Comparison of ENCODE assay signal across 9 cellular contexts in the genomic region with DNA sequence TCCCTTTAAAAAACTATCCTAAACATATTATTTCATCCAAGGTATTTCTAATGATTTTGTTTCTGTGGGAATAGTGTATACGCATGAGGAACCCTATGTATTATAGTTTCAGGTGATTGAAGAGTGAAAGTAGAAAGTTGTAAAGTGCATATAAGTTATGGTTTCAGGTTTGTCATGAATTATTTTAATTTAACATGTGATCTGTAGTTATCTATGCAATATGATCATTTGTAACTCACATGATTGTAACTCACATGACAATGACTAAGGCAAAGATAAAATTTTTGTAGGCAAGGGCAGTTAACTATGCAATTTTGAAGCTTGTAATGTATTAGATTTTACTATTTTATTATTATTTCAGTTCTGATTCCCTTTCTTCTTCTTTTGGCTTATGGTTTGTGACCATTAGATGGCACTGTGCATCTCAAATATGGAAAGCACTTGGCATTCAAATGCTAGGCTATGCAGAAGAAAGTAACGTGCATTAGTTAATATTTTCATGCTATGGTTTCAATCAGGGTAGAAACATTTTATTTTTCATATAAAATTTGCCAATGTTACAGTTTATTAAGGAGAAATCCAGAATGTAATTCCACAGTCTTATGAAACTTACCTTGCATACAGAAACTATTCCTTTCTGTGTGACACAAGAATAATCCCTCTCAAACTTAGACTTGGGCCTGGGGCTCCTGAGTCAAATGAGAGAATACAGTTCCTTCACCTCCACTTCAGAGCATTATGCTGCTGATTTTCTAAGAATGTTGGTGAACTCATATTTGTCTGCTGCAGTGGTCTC. TPM values are rescaled to one million over a fixed set of nuclear protein-coding genes. Genes with fewer than 3 reads are reported as not detected.
A peak's percentile ranks its signal among the peaks of the same experiment; 100 is the strongest.
DNase-seq lines count a peak whose midpoint lies in the region; ATAC-seq, FAIRE-seq and TF ChIP-seq lines count a peak whose summit lies in the region.
"Had no signal": no experiment of that assay in that cellular context is flagged by ENCODE, and none has a peak within 500 bp of the region (broad histone marks: within the 10 kb centered on the region; RNA-seq: fewer than 3 reads in every experiment).

No MANE protein-coding gene starts in this region.

- H3K4me2 ChIP-seq in SU-DHL-6 (ENCODE audit: low read depth, low read length, poor library complexity, severe bottlenecking): no peak overlapping the region
- H3K4me2 ChIP-seq in smooth muscle cell: no peak overlapping the region

- WGBS in smooth muscle cell (ENCODE audit: low lambda C conversion rate): 48% methylated on average over 2 of the region's 2 CpGs

- H3K79me2 ChIP-seq in SU-DHL-6 (ENCODE audit: insufficient read depth, low read length) (no peaks in the 10 kb centered on the region), smooth muscle cell (ENCODE audit: low read depth) (no peaks in the 10 kb centered on the region)

- no peak overlapping the region for H2AFZ ChIP-seq in SU-DHL-6 (ENCODE audit: low read depth, low read length, severe bottlenecking)
- no peak overlapping the region for H2AFZ ChIP-seq in smooth muscle cell (ENCODE audit: low read depth)

- H3K9me3 ChIP-seq in SU-DHL-6 (ENCODE audit: insufficient read depth, low read length) (no peaks in the 10 kb centered on the region), smooth muscle cell (replicated peaks; ENCODE audit: low read depth) (no peaks in the 10 kb centered on the region)

- no peak overlapping the region for H3K27ac Mint-ChIP-seq in activated CD8-positive, alpha-beta memory T cell treated with anti-CD3 and anti-CD28 coated beads, Interleukin-2, amount 10 ng/mL, durations not matched to agents 7 days and 5 days
- H3K27ac Mint-ChIP-seq in activated T-helper 2 cell treated with anti-CD3 and anti-CD28 coated beads, Interferon-gamma antibody, Interleukin-2, Interleukin-4, amounts not matched to agents 10 μg/mL and 5 μg/mL and 100 μg/mL, durations not matched to agents 14 hours and 24 hours and 36 hours: no peak overlapping the region

- no peak for DNase-seq in activated CD8-positive, alpha-beta memory T cell treated with anti-CD3 and anti-CD28 coated beads, Interleukin-2, amount 10 ng/mL, durations not matched to agents 7 days and 5 days
- no peak for DNase-seq in activated CD8-positive, alpha-beta memory T cell treated with anti-CD3 and anti-CD28 coated beads, Interleukin-2, amount 50 U/mL, for 4 hours
- peak; percentile 81 for DNase-seq in HTR-8/SVneo (ENCODE audit: insufficient read length, low spot score)
- DNase-seq in fibroblast of the aortic adventitia (ENCODE audit: low read depth): peak; percentile 67
- no peak for DNase-seq in smooth muscle cell (lab: John Stamatoyannopoulos, UW; ENCODE audit: unreplicated experiment)
- no peak for DNase-seq in activated T-helper 2 cell treated with anti-CD3 and anti-CD28 coated beads, Interferon-gamma antibody, Interleukin-2, Interleukin-4, amounts not matched to agents 10 μg/mL and 5 μg/mL and 100 μg/mL, durations not matched to agents 14 hours and 24 hours and 36 hours (ENCODE audit: low spot score)
- DNase-seq in iPS-NIHi7 (ENCODE audit: extremely low spot score): no peak

- intact Hi-C loops in activated T-helper 2 cell treated with anti-CD3 and anti-CD28 coated beads, Interferon-gamma antibody, Interleukin-2, Interleukin-4, amounts not matched to agents 10 μg/mL and 5 μg/mL and 100 μg/mL, durations not matched to agents 14 hours and 24 hours and 36 hours (cut with micrococcal nuclease): loop anchor here (2.0 to 5.0 kb wide), 3 partner anchors 24 to 525 kb away; partner anchors contain the start of gene PRKCH

- H3K9me3 Mint-ChIP-seq in activated CD8-positive, alpha-beta memory T cell treated with anti-CD3 and anti-CD28 coated beads, Interleukin-2, amount 10 ng/mL, durations not matched to agents 7 days and 5 days (ENCODE audit: low read depth): no peaks in the 10 kb centered on the region
- no peaks in the 10 kb centered on the region for H3K9me3 Mint-ChIP-seq in activated T-helper 2 cell treated with anti-CD3 and anti-CD28 coated beads, Interferon-gamma antibody, Interleukin-2, Interleukin-4, amounts not matched to agents 10 μg/mL and 5 μg/mL and 100 μg/mL, durations not matched to agents 14 hours and 24 hours and 36 hours

- FAIRE-seq in HTR-8/SVneo (lab: Jason Lieb, UNC): no peak

- H3K9ac ChIP-seq in SU-DHL-6 (ENCODE audit: low read length): no peak overlapping the region
- H3K9ac ChIP-seq in smooth muscle cell (ENCODE audit: low read depth): no peak overlapping the region

- no peaks in the 10 kb centered on the region for H3K4me1 ChIP-seq in smooth muscle cell (ENCODE audit: low read depth)

- peak; percentile 67 for ATAC-seq in activated CD8-positive, alpha-beta memory T cell treated with anti-CD3 and anti-CD28 coated beads, Interleukin-2, amount 10 ng/mL, durations not matched to agents 7 days and 5 days

- H3K9me2 ChIP-seq in SU-DHL-6 (replicated peaks; ENCODE audit: insufficient read depth, low read length): no peaks in the 10 kb centered on the region

- TF ChIP-seq CTCF in SU-DHL-6 (IDR thresholded peaks at IDR 0.05; ENCODE audit: insufficient read depth, low read length, poor library complexity, severe bottlenecking) (peak; percentile 71), fibroblast of the aortic adventitia (IDR thresholded peaks at IDR 0.05; ENCODE audit: insufficient read depth, low read length) (peak; percentile 77), smooth muscle cell (IDR thresholded peaks at IDR 0.05; ENCODE audit: borderline replicate concordance, insufficient read depth, poor library complexity, severe bottlenecking) (peak; percentile 62)

- no peaks in the 10 kb centered on the region for H4K20me1 ChIP-seq in SU-DHL-6 (ENCODE audit: low read depth, low read length)
- H4K20me1 ChIP-seq in smooth muscle cell (ENCODE audit: low read depth): no peaks in the 10 kb centered on the region

- H3K4me3 ChIP-seq in SU-DHL-6 (ENCODE audit: insufficient read depth, low read length, poor library complexity, severe bottlenecking) (no peak overlapping the region), fibroblast of the aortic adventitia (ENCODE audit: low read depth, low read length) (no peak overlapping the region), smooth muscle cell (no peak overlapping the region)

- H3F3A ChIP-seq in SU-DHL-6 (ENCODE audit: insufficient read depth) (no peaks in the 10 kb centered on the region), smooth muscle cell (ENCODE audit: low read depth) (no peaks in the 10 kb centered on the region)

- CTCF ChIA-PET in activated CD8-positive, alpha-beta memory T cell treated with anti-CD3 and anti-CD28 coated beads, Interleukin-2, amount 10 ng/mL, durations not matched to agents 7 days and 5 days (lab: Charles Lee): interaction anchor here (0.7 to 4.3 kb wide), 17 partner anchors 8 to 541 kb away, joined by 3 to 22 read pairs (median 3); partner anchors contain the start of gene TMEM30B

- H3K27me3 ChIP-seq in SU-DHL-6 (ENCODE audit: low read length) (no peaks in the 10 kb centered on the region), smooth muscle cell (ENCODE audit: low read depth) (no peaks in the 10 kb centered on the region)

- H3K27ac ChIP-seq in SU-DHL-6 (ENCODE audit: low read depth, low read length) (no peak overlapping the region), smooth muscle cell (ENCODE audit: low read depth) (no peak overlapping the region)
- H3K27ac ChIP-seq: epithelial cell of prostate had no signal

- peaks cover 42% of the 10 kb centered on the region for H3K4me1 Mint-ChIP-seq in activated CD8-positive, alpha-beta memory T cell treated with anti-CD3 and anti-CD28 coated beads, Interleukin-2, amount 10 ng/mL, durations not matched to agents 7 days and 5 days
- peaks cover 36% of the 10 kb centered on the region for H3K4me1 Mint-ChIP-seq in activated T-helper 2 cell treated with anti-CD3 and anti-CD28 coated beads, Interferon-gamma antibody, Interleukin-2, Interleukin-4, amounts not matched to agents 10 μg/mL and 5 μg/mL and 100 μg/mL, durations not matched to agents 14 hours and 24 hours and 36 hours (ENCODE audit: low read depth)

- H3K36me3 Mint-ChIP-seq in activated CD8-positive, alpha-beta memory T cell treated with anti-CD3 and anti-CD28 coated beads, Interleukin-2, amount 10 ng/mL, durations not matched to agents 7 days and 5 days: peaks cover 3% of the 10 kb centered on the region
- peaks cover 4% of the 10 kb centered on the region for H3K36me3 Mint-ChIP-seq in activated T-helper 2 cell treated with anti-CD3 and anti-CD28 coated beads, Interferon-gamma antibody, Interleukin-2, Interleukin-4, amounts not matched to agents 10 μg/mL and 5 μg/mL and 100 μg/mL, durations not matched to agents 14 hours and 24 hours and 36 hours (ENCODE audit: low read depth)

- no peaks in the 10 kb centered on the region for H3K36me3 ChIP-seq in SU-DHL-6 (ENCODE audit: low read length)
- no peaks in the 10 kb centered on the region for H3K36me3 ChIP-seq in smooth muscle cell (ENCODE audit: low read depth)

- peak overlapping the region; percentile 27 for H3K4me3 Mint-ChIP-seq in activated CD8-positive, alpha-beta memory T cell treated with anti-CD3 and anti-CD28 coated beads, Interleukin-2, amount 10 ng/mL, durations not matched to agents 7 days and 5 days
- H3K4me3 Mint-ChIP-seq in activated T-helper 2 cell treated with anti-CD3 and anti-CD28 coated beads, Interferon-gamma antibody, Interleukin-2, Interleukin-4, amounts not matched to agents 10 μg/mL and 5 μg/mL and 100 μg/mL, durations not matched to agents 14 hours and 24 hours and 36 hours (ENCODE audit: low read depth): no peak overlapping the region

- H3K27me3 Mint-ChIP-seq in activated CD8-positive, alpha-beta memory T cell treated with anti-CD3 and anti-CD28 coated beads, Interleukin-2, amount 10 ng/mL, durations not matched to agents 7 days and 5 days: no peaks in the 10 kb centered on the region
- no peaks in the 10 kb centered on the region for H3K27me3 Mint-ChIP-seq in activated T-helper 2 cell treated with anti-CD3 and anti-CD28 coated beads, Interferon-gamma antibody, Interleukin-2, Interleukin-4, amounts not matched to agents 10 μg/mL and 5 μg/mL and 100 μg/mL, durations not matched to agents 14 hours and 24 hours and 36 hours (ENCODE audit: low read depth)

RNA-seq across cellular contexts. Expression of gene TMEM30B, which starts 15.8 kb away (rescaled TPM):
- total RNA-seq in activated CD8-positive, alpha-beta memory T cell treated with anti-CD3 and anti-CD28 coated beads, Interleukin-2, amount 10 ng/mL, durations not matched to agents 7 days and 5 days: 1 to 10 TPM in 1 of 2 experiments, under 1 TPM in 1; 0.70 to 1.3 TPM
- total RNA-seq in fibroblast of the aortic adventitia (ENCODE audit: low replicate concordance) (3.8 and 4.9 TPM in 2 replicates), smooth muscle cell (2.0 and 3.1 TPM in 2 replicates)
- polyA plus RNA-seq in smooth muscle cell: 0.16 and 4.5 TPM in 2 replicates
- total RNA-seq in activated T-helper 2 cell treated with anti-CD3 and anti-CD28 coated beads, Interferon-gamma antibody, Interleukin-2, Interleukin-4, amounts not matched to agents 10 μg/mL and 5 μg/mL and 100 μg/mL, durations not matched to agents 14 hours and 24 hours and 36 hours: 0.46 and 0.66 TPM in 2 replicates

RNA-seq across cellular contexts. Expression of gene PRKCH, which starts 24.5 kb away (rescaled TPM):
- 100 to 1,000 TPM; 304 to 312 TPM for total RNA-seq in activated CD8-positive, alpha-beta memory T cell treated with anti-CD3 and anti-CD28 coated beads, Interleukin-2, amount 10 ng/mL, durations not matched to agents 7 days and 5 days
- total RNA-seq in fibroblast of the aortic adventitia (ENCODE audit: low replicate concordance) (4.2 and 17.0 TPM in 2 replicates), smooth muscle cell (4.9 and 7.6 TPM in 2 replicates)
- 1.5 and 7.1 TPM in 2 replicates for polyA plus RNA-seq in smooth muscle cell
- 101 and 102 TPM in 2 replicates for total RNA-seq in activated T-helper 2 cell treated with anti-CD3 and anti-CD28 coated beads, Interferon-gamma antibody, Interleukin-2, Interleukin-4, amounts not matched to agents 10 μg/mL and 5 μg/mL and 100 μg/mL, durations not matched to agents 14 hours and 24 hours and 36 hours

Comparison
In these comparisons a context has a peak if more than half of its experiments do, and no peak if none do; other contexts are left out.
1. DNase-seq: peak in HTR-8/SVneo (single experiment) and fibroblast of the aortic adventitia (single experiment); none in activated CD8-positive, alpha-beta memory T cell treated with anti-CD3 and anti-CD28 coated beads, Interleukin-2, amount 10 ng/mL, durations not matched to agents 7 days and 5 days (single experiment), activated CD8-positive, alpha-beta memory T cell treated with anti-CD3 and anti-CD28 coated beads, Interleukin-2, amount 50 U/mL, for 4 hours (single experiment), smooth muscle cell (single experiment), activated T-helper 2 cell treated with anti-CD3 and anti-CD28 coated beads, Interferon-gamma antibody, Interleukin-2, Interleukin-4, amounts not matched to agents 10 μg/mL and 5 μg/mL and 100 μg/mL, durations not matched to agents 14 hours and 24 hours and 36 hours (single experiment) and iPS-NIHi7 (single experiment).
2. Peak in every context shown above with its lines, with median percentiles within 50 percentile points of each other: CTCF ChIP-seq.